In the genomic region with DNA sequence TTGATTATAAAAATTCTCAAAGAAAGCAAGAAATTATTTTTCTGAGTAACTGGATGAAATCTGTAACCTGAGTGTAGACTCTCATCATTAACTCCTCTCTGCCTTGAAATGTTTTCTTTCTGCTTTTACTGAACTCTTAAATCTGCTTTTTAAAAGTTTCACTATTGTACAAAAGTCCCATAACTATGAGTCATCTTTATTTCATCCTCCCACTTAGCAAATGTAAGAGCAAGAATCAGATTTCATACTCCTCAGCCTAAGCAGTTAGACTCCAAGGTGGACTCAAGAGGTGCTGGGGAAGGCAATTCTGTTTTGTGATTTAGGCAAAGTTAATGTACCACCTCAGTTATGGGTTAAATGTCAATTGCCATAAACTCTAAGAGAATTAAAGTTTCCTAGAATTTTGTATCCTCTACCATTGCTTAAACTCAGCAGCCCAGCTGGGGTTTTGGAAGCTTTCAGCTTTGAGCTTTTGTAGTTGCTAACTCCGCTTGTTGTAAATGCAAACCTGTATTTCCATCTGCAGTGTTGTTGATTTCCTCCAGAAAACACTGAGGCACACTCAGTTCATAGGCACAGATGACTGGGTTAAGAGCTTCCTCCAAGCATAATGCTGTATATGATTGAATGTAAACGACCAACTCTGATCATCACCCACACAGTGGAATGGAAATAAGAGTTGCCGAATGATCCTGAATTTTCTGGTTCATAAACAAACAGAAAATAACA, we compare ENCODE assay signal across 8 cellular contexts.
DNase-seq lines count a peak whose midpoint lies in the region; ATAC-seq and TF ChIP-seq lines count a peak whose summit lies in the region.
"Had no signal": no experiment of that assay in that cellular context is flagged by ENCODE, and none has a peak within 500 bp of the region (broad histone marks: within the 10 kb centered on the region; RNA-seq: fewer than 3 reads in every experiment).

No MANE protein-coding gene starts in this region.

- no peaks in the 10 kb centered on the region for H3K9me2 ChIP-seq in GM23248 (ENCODE audit: insufficient read depth)

- H2AFZ ChIP-seq in GM23248: 0 out of 2 replicates have a peak overlapping the region, but pooled peaks have one; percentile 12

- WGBS in GM23248 (ENCODE audit: low coverage in 1 of 2, low lambda C conversion rate in 2 of 2, missing lambda C conversion rate in 2 of 2), 2 experiments: 63 to 78% methylated on average over 3 of the region's 3 CpGs

- H3K9ac ChIP-seq in GM23248: no peak overlapping the region

- no peaks in the 10 kb centered on the region for H3K27me3 Mint-ChIP-seq in natural killer cell (ENCODE audit: low read depth in 2 of 2)

- TF ChIP-seq CTCF in natural killer cell (IDR thresholded peaks at IDR 0.05): no peak
- no peak for TF ChIP-seq CTCF in dorsolateral prefrontal cortex (IDR thresholded peaks at IDR 0.05 in 54 of 56, conservative IDR thresholded peaks at IDR 0.05 in 2 of 56; ENCODE audit: low read depth in 1 of 56, partially characterized antibody in 56 of 56)

- H3K9me3 ChIP-seq in GM23248 (ENCODE audit: low read depth): no peaks in the 10 kb centered on the region

- H3K36me3 ChIP-seq in GM23248 (ENCODE audit: low read depth): no peaks in the 10 kb centered on the region

- peak; percentile 60 for DNase-seq in GM23248
- peak; percentile 8 for DNase-seq in NCI-H460 (ENCODE audit: extremely low read depth, low read depth)
- no peak for DNase-seq in natural killer cell
- no peak for DNase-seq in dorsolateral prefrontal cortex
- DNase-seq in GM19238 (ENCODE audit: insufficient read length, low spot score): no peak
- DNase-seq in NCI-H82 treated with DMSO at 0.1 percent for 48 hours (lab: John Stamatoyannopoulos, UW; ENCODE audit: unreplicated experiment): no peak

- no peak overlapping the region for H3K27ac ChIP-seq in GM23248
- no peak overlapping the region for H3K27ac ChIP-seq in dorsolateral prefrontal cortex

- peak overlapping the region; percentile 12 for H3K4me2 ChIP-seq in GM23248 (ENCODE audit: unreplicated experiment)

- in situ Hi-C loops in GM23248 (cut with MboI): no loop called here

- ATAC-seq in GM18511 (IDR thresholded peaks at IDR 0.05; ENCODE audit: unreplicated experiment) (peak; percentile 81), natural killer cell (no peak)

- no peaks in the 10 kb centered on the region for H3K79me2 ChIP-seq in GM23248 (ENCODE audit: insufficient read depth)

- no peak overlapping the region for H3K4me3 ChIP-seq in GM23248
- no peak overlapping the region for H3K4me3 ChIP-seq in dorsolateral prefrontal cortex
- H3K4me3 ChIP-seq: skin epidermis had no signal

- H3K27ac Mint-ChIP-seq in natural killer cell: peak overlapping the region; percentile 12 to 66

- no peaks in the 10 kb centered on the region for H4K20me1 ChIP-seq in GM23248 (ENCODE audit: insufficient read depth)

- H3K27me3 ChIP-seq in GM23248 (replicated peaks; ENCODE audit: insufficient read depth) (no peaks in the 10 kb centered on the region), dorsolateral prefrontal cortex (no peaks in the 10 kb centered on the region)

- intact Hi-C loops in natural killer cell (cut with micrococcal nuclease) (no loop called here), dorsolateral prefrontal cortex (cut with DNase I) (no loop called here)

- H3K4me1 ChIP-seq in GM23248 (ENCODE audit: insufficient read depth): peaks cover 14% of the 10 kb centered on the region

- H3K4me1 Mint-ChIP-seq in natural killer cell: peaks cover 29 to 43% of the 10 kb centered on the region in 2 donors

- no peak overlapping the region for H3K4me3 Mint-ChIP-seq in natural killer cell

- H3F3A ChIP-seq in GM23248 (ENCODE audit: insufficient read depth): no peaks in the 10 kb centered on the region

- no peaks in the 10 kb centered on the region for H3K9me3 Mint-ChIP-seq in natural killer cell

- no peaks in the 10 kb centered on the region for H3K36me3 Mint-ChIP-seq in natural killer cell

Comparison
In these comparisons a context has a peak if more than half of its experiments do, and no peak if none do; other contexts are left out.
1. DNase-seq: peak in GM23248 (single experiment) and NCI-H460 (single experiment); none in natural killer cell (single experiment), dorsolateral prefrontal cortex (0 of 10), GM19238 (single experiment) and NCI-H82 treated with DMSO at 0.1 percent for 48 hours (single experiment).